8 cellular contexts compared by ENCODE assay signal in the genomic region with DNA sequence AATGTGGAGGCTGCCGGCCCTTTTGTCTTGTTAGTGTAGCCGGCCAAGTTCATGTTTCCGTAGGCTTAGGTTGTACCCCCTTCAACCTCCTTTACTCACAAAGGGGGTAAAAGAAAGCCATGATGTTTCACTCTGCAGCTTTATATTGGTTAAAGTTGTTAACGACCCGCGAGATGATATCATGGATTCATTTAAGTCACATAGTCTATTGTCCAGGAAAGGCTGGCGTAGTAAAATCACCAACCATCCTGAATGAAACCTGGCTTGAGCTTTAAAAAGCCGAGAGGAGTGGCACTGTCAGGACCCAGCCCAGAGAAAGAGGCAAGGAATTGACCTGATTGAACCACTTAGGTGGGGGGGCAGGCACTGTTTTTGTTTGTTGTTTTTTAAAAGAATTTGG. TPM values are rescaled to one million over a fixed set of nuclear protein-coding genes. Genes with fewer than 3 reads are reported as not detected.
DNase-seq lines count a peak whose midpoint lies in the region; ATAC-seq and TF ChIP-seq lines count a peak whose summit lies in the region.

No MANE protein-coding gene starts in this region.

- no peaks in the 10 kb centered on the region for H3K27me3 Mint-ChIP-seq in effector memory CD8-positive, alpha-beta T cell
- no peaks in the 10 kb centered on the region for H3K27me3 Mint-ChIP-seq in naive B cell

- H3K4me3 ChIP-seq in BLaER1 treated with 17β-estradiol and CSF1 and Interleukin-3, amounts not matched to agents 10 nM and 100 nM: peak overlapping the region; percentile 81 to 96 (median 86)
- H3K4me3 ChIP-seq in NB4 (ENCODE audit: low read depth, low read length): peak overlapping the region; percentile 67

- H3K36me3 Mint-ChIP-seq in effector memory CD8-positive, alpha-beta T cell (ENCODE audit: insufficient read depth): peaks cover 28% of the 10 kb centered on the region
- H3K36me3 Mint-ChIP-seq in naive B cell: peaks cover 0 to 10% of the 10 kb centered on the region in 2 donors

- peaks cover 0 to 19% (median 5%) of the 10 kb centered on the region in 11 experiments; a peak in 8 of 22 replicates for H4K20me1 ChIP-seq in BLaER1 treated with 17β-estradiol and CSF1 and Interleukin-3, amounts not matched to agents 10 nM and 100 nM

- peaks cover 26 to 29% of the 10 kb centered on the region in 2 donors for H3K4me1 Mint-ChIP-seq in effector memory CD8-positive, alpha-beta T cell (ENCODE audit: low read depth in 2 of 2)
- peaks cover 19 to 29% (median 24%) of the 10 kb centered on the region in 3 donors for H3K4me1 Mint-ChIP-seq in naive B cell

- peaks cover 19 to 36% (median 28%) of the 10 kb centered on the region in 10 experiments; a peak in 19 of 20 replicates for H3K4me1 ChIP-seq in BLaER1 treated with 17β-estradiol and CSF1 and Interleukin-3, amounts not matched to agents 10 nM and 100 nM

- H3K4me3 Mint-ChIP-seq in effector memory CD8-positive, alpha-beta T cell: peak overlapping the region; percentile 83 to 86
- peak overlapping the region; percentile 87 to 97 (median 92) for H3K4me3 Mint-ChIP-seq in naive B cell

- H3K9ac ChIP-seq in BLaER1 treated with 17β-estradiol and CSF1 and Interleukin-3, amounts not matched to agents 10 nM and 100 nM: peak overlapping the region; percentile 70 to 89 (median 86)

- DNase-seq in NB4 (ENCODE audit: low read depth) (no peak), naive B cell (no peak), NCI-H1092 (lab: John Stamatoyannopoulos, UW) (no peak), cerebellum (ENCODE audit: low spot score) (no peak)
- DNase-seq in effector memory CD8-positive, alpha-beta T cell: no peak
- DNase-seq in stimulated activated naive CD4-positive, alpha-beta T cell (lab: John Stamatoyannopoulos, UW): no peak

- peak overlapping the region; percentile 79 to 86 for H3K27ac Mint-ChIP-seq in effector memory CD8-positive, alpha-beta T cell
- H3K27ac Mint-ChIP-seq in naive B cell: peak overlapping the region in 2 of 6 donors; percentile 29 to 87

- H3K27me3 ChIP-seq in BLaER1 treated with 17β-estradiol and CSF1 and Interleukin-3, amounts not matched to agents 10 nM and 100 nM: no peaks in the 10 kb centered on the region

- H3K9me3 ChIP-seq in BLaER1 treated with 17β-estradiol and CSF1 and Interleukin-3, amounts not matched to agents 10 nM and 100 nM (replicated peaks in 1 of 11): no peaks in the 10 kb centered on the region

- no peak for TF ChIP-seq CTCF in NB4 (IDR thresholded peaks at IDR 0.05; ENCODE audit: low read depth, low read length)

- no peak for TF ChIP-seq POLR2A in NB4 (IDR thresholded peaks at IDR 0.05; ENCODE audit: extremely low read depth, insufficient read length)

- no peak for ATAC-seq in effector memory CD8-positive, alpha-beta T cell (replicated peaks)
- ATAC-seq in naive B cell (ENCODE audit: low read depth in 2 of 2): no peak
- ATAC-seq in GM19324 (IDR thresholded peaks at IDR 0.05; ENCODE audit: low FRiP score, unreplicated experiment): no peak

- H3K4me2 ChIP-seq in BLaER1 treated with 17β-estradiol and CSF1 and Interleukin-3, amounts not matched to agents 10 nM and 100 nM: peak overlapping the region; percentile 91 to 98 (median 95)

- H3K27ac ChIP-seq in BLaER1 treated with 17β-estradiol and CSF1 and Interleukin-3, amounts not matched to agents 10 nM and 100 nM: peak overlapping the region; percentile 26 to 88 (median 80); a peak in 21 of 22 replicates

- H3K36me3 ChIP-seq in BLaER1 treated with 17β-estradiol and CSF1 and Interleukin-3, amounts not matched to agents 10 nM and 100 nM: peaks cover 7 to 51% (median 43%) of the 10 kb centered on the region in 11 experiments

- no peaks in the 10 kb centered on the region for H3K9me3 Mint-ChIP-seq in effector memory CD8-positive, alpha-beta T cell
- H3K9me3 Mint-ChIP-seq in naive B cell: no peaks in the 10 kb centered on the region

RNA-seq across cellular contexts. Expression of a gene that starts 1.3 kb away (rescaled TPM):
- polyA plus RNA-seq in naive B cell (ENCODE audit: low read depth in 6 of 6): 10 to 100 TPM; 13.7 to 25.7 (median 23.1) TPM
- 22.5 TPM for total RNA-seq in cerebellum

RNA-seq across cellular contexts. Expression of a gene that starts 5.4 kb away (rescaled TPM):
- 10 to 100 TPM; 12.3 to 20.8 (median 17.7) TPM for polyA plus RNA-seq in naive B cell (ENCODE audit: low read depth in 6 of 6)
- 15.9 TPM for total RNA-seq in cerebellum

RNA-seq across cellular contexts. Expression of a gene that starts 17.7 kb away (rescaled TPM):
- 1 to 10 TPM in 5 of 6 donors, not detected in 1; 1.3 to 4.8 (median 4.0) TPM for polyA plus RNA-seq in naive B cell (ENCODE audit: low read depth in 6 of 6)
- 12.3 TPM for total RNA-seq in cerebellum

RNA-seq across cellular contexts. Expression of a gene that starts 46.3 kb away (rescaled TPM):
- polyA plus RNA-seq in naive B cell (ENCODE audit: low read depth in 6 of 6): 10 to 100 TPM in 4 of 6 donors, 1 to 10 TPM in 2; 3.7 to 16.3 (median 12.4) TPM
- 21.3 TPM for total RNA-seq in cerebellum
